20 cellular contexts compared by ENCODE assay signal in the genomic region with DNA sequence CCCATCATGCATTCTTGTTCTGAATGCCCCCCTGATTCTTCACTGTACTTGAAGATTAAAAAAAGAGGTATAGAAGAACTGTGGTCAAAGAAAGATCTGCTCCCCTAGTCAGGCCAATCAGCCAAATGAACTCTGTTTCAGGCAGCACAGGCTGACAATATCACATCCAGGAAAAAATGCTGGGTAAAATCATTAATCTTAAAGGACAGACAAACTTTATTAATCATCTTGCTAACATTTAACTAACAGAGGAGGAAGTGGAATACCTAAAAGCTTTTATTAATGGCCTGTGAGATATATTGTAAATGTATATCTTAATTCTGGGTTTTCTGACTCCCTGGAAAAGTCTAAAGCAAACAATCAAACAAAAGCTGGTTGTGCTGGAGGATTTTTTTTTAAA.
"Had no signal": no experiment of that assay in that cellular context is flagged by ENCODE, and none has a peak within 500 bp of the region (broad histone marks: within the 10 kb centered on the region; RNA-seq: fewer than 3 reads in every experiment).

No MANE protein-coding gene starts in this region.

- H3K36me3 ChIP-seq: heart left ventricle, left ventricle myocardium inferior, neutrophil, spleen, tibial nerve, upper lobe of left lung had no signal

- H3K4me3 ChIP-seq: heart left ventricle, left ventricle myocardium inferior, lung, mucosa of descending colon, skin epidermis, spleen, tibial nerve, upper lobe of left lung had no signal

- H3K27ac ChIP-seq: heart left ventricle, left ventricle myocardium inferior, neutrophil, skin epidermis, spleen, tibial nerve, upper lobe of left lung had no signal

- H3K27me3 ChIP-seq: heart left ventricle, neutrophil, spleen, tibial nerve, upper lobe of left lung had no signal

- H3K4me1 ChIP-seq: heart left ventricle, left ventricle myocardium inferior, spleen, tibial nerve, upper lobe of left lung had no signal

- DNase-seq: heart left ventricle; hypothalamus; immature natural killer cell; kidney; left ventricle myocardium inferior; mesendoderm; mucosa of descending colon; naive thymus-derived CD8-positive, alpha-beta T cell; occipital lobe; retina; right cardiac atrium; spleen; stimulated activated CD4-positive, alpha-beta T cell treated with anti-CD3 and anti-CD28 coated beads, Interleukin-4, amount 100 ng/mL, for 24 hours; stimulated activated naive CD4-positive, alpha-beta T cell; substantia nigra; upper lobe of left lung had no signal

- H3K9me3 ChIP-seq: heart left ventricle, neutrophil, tibial nerve, upper lobe of left lung had no signal
